8 cellular contexts compared by ENCODE assay signal in genomic region chr17:40063034-40063765, GRCh38. TPM values are rescaled to one million over a fixed set of nuclear protein-coding genes. Genes with fewer than 3 reads are reported as not detected.
DNase-seq lines count a peak whose midpoint lies in the region; ATAC-seq and TF ChIP-seq lines count a peak whose summit lies in the region.

No MANE protein-coding gene starts in this region.

- intact Hi-C loops in heart right ventricle (cut with DNase I), result loop anchor here in 9 of 10 donors (2.0 to 10.0 kb wide), 6 partner anchors 24 to 52 kb away; no protein-coding TSS in a partner anchor

- peaks cover 55% of the 10 kb centered on the region for H3K4me1 Mint-ChIP-seq in activated naive CD4-positive, alpha-beta T cell treated with anti-CD3 and anti-CD28 coated beads, Interleukin-2, amount 50 U/mL, for 24 hours
- peaks cover 35% of the 10 kb centered on the region for H3K4me1 Mint-ChIP-seq in progenitor cell of endocrine pancreas (ENCODE audit: low read depth)

- H3K27ac ChIP-seq in heart right ventricle, result peak overlapping the region; percentile 94 to 100 (median 98)

- H3K4me1 ChIP-seq in heart right ventricle, result peaks cover 23 to 62% (median 55%) of the 10 kb centered on the region in 9 donors

- H3K9me3 Mint-ChIP-seq in activated naive CD4-positive, alpha-beta T cell treated with anti-CD3 and anti-CD28 coated beads, Interleukin-2, amount 50 U/mL, for 24 hours, result no peaks in the 10 kb centered on the region
- H3K9me3 Mint-ChIP-seq in progenitor cell of endocrine pancreas (ENCODE audit: low read depth), result no peaks in the 10 kb centered on the region

- peak overlapping the region; percentile 85 for H3K4me3 Mint-ChIP-seq in activated naive CD4-positive, alpha-beta T cell treated with anti-CD3 and anti-CD28 coated beads, Interleukin-2, amount 50 U/mL, for 24 hours
- H3K4me3 Mint-ChIP-seq in progenitor cell of endocrine pancreas (ENCODE audit: low read depth), result peak overlapping the region; percentile 87

- peak; percentile 23 for DNase-seq in COLO668 (lab: John Stamatoyannopoulos, UW; ENCODE audit: unreplicated experiment)
- peak; percentile 57 for DNase-seq in NAMALWA (ENCODE audit: low spot score)
- peak in 1 of 2 donors; percentile 61 for DNase-seq in heart right ventricle
- DNase-seq in progenitor cell of endocrine pancreas (ENCODE audit: low spot score, unreplicated experiment), result peak; percentile 55
- DNase-seq in NCI-H345 (lab: John Stamatoyannopoulos, UW), result no peak
- no peak for DNase-seq in NCI-H2107 (lab: John Stamatoyannopoulos, UW)

- 0% methylated on average over 50 to 59 of the region's 59 CpGs for WGBS in heart right ventricle, 2 donors

- no peaks in the 10 kb centered on the region for H3K27me3 Mint-ChIP-seq in activated naive CD4-positive, alpha-beta T cell treated with anti-CD3 and anti-CD28 coated beads, Interleukin-2, amount 50 U/mL, for 24 hours
- peaks cover 21% of the 10 kb centered on the region for H3K27me3 Mint-ChIP-seq in progenitor cell of endocrine pancreas

- peak overlapping the region; percentile 51 for H3K27ac Mint-ChIP-seq in activated naive CD4-positive, alpha-beta T cell treated with anti-CD3 and anti-CD28 coated beads, Interleukin-2, amount 50 U/mL, for 24 hours
- H3K27ac Mint-ChIP-seq in progenitor cell of endocrine pancreas, result peak overlapping the region; percentile 91

- H3K36me3 Mint-ChIP-seq in activated naive CD4-positive, alpha-beta T cell treated with anti-CD3 and anti-CD28 coated beads, Interleukin-2, amount 50 U/mL, for 24 hours, result no peaks in the 10 kb centered on the region
- no peaks in the 10 kb centered on the region for H3K36me3 Mint-ChIP-seq in progenitor cell of endocrine pancreas (ENCODE audit: insufficient read depth)

- H3K9me3 ChIP-seq in heart right ventricle, result no peaks in the 10 kb centered on the region

- TF ChIP-seq CTCF in heart right ventricle (IDR thresholded peaks at IDR 0.05), result peak in 1 of 9 donors; percentile 13
- peak; percentile 6 for TF ChIP-seq CTCF in progenitor cell of endocrine pancreas (IDR thresholded peaks at IDR 0.05; ENCODE audit: unreplicated experiment)

- peak overlapping the region; percentile 85 to 100 (median 99) for H3K4me3 ChIP-seq in heart right ventricle

- H3K27me3 ChIP-seq in heart right ventricle, result no peaks in the 10 kb centered on the region

- ATAC-seq in GM21737 (IDR thresholded peaks at IDR 0.05; ENCODE audit: unreplicated experiment) (peak; percentile 41), heart right ventricle (peak; percentile 25 to 73 (median 45))

- H3K36me3 ChIP-seq in heart right ventricle, result no peaks in the 10 kb centered on the region

RNA-seq across cellular contexts. Expression of gene THRA, which starts 0.4 kb away (rescaled TPM):
- total RNA-seq in heart right ventricle (100 to 1,000 TPM in 1 of 10 donors, 10 to 100 TPM in 9; 59.8 to 102 (median 69.7) TPM), progenitor cell of endocrine pancreas (21.3 and 25.0 TPM in 2 replicates)
- 10 to 100 TPM; 29.8 to 44.2 TPM for polyA plus RNA-seq in heart right ventricle

RNA-seq across cellular contexts. Expression of gene MED24, which starts 9.0 kb away (rescaled TPM):
- 10 to 100 TPM; 46.7 to 63.2 (median 58.4) TPM for total RNA-seq in heart right ventricle
- polyA plus RNA-seq in heart right ventricle, result 10 to 100 TPM; 47.2 to 75.6 TPM
- 143 and 161 TPM in 2 replicates for total RNA-seq in progenitor cell of endocrine pancreas

RNA-seq across cellular contexts. Expression of gene NR1D1, which starts 37.2 kb away (rescaled TPM):
- total RNA-seq in heart right ventricle (10 to 100 TPM in 7 of 10 donors, 1 to 10 TPM in 3; 5.5 to 41.3 (median 29.9) TPM), progenitor cell of endocrine pancreas (2.4 and 2.6 TPM in 2 replicates)
- polyA plus RNA-seq in heart right ventricle, result 10 to 100 TPM in 1 of 2 donors, 1 to 10 TPM in 1; 7.1 to 24.4 TPM

RNA-seq across cellular contexts. Expression of gene CSF3, which starts 48.0 kb away (rescaled TPM):
- total RNA-seq in heart right ventricle (1 to 10 TPM in 2 of 10 donors, under 1 TPM in 1, not detected in 7; 0.81 to 4.2 (median 1.6) TPM), progenitor cell of endocrine pancreas (not detected in 2 replicates)
- polyA plus RNA-seq in heart right ventricle, result under 1 TPM; 0.29 to 0.32 TPM

RNA-seq across cellular contexts. Expression of gene MSL1, which starts 58.6 kb away (rescaled TPM):
- total RNA-seq in heart right ventricle (10 to 100 TPM; 26.3 to 57.4 (median 37.7) TPM), progenitor cell of endocrine pancreas (137 and 143 TPM in 2 replicates)
- polyA plus RNA-seq in heart right ventricle, result 10 to 100 TPM; 45.5 to 65.0 TPM

Comparison
In these comparisons a context has a peak if more than half of its experiments do, and no peak if none do; other contexts are left out.
1. DNase-seq: peak in COLO668 (single experiment), NAMALWA (single experiment) and progenitor cell of endocrine pancreas (single experiment); none in NCI-H345 (single experiment) and NCI-H2107 (single experiment).